ENCODE assay signal across 8 cellular contexts in genomic region chr15:48332642-48333034, GRCh38. TPM values are rescaled to one million over a fixed set of nuclear protein-coding genes. Genes with fewer than 3 reads are reported as not detected.
DNase-seq lines count a peak whose midpoint lies in the region; ATAC-seq and TF ChIP-seq lines count a peak whose summit lies in the region.

No MANE protein-coding gene starts in this region.

- no peaks in the 10 kb centered on the region for H3K9me3 ChIP-seq in CD8-positive, alpha-beta T cell (ENCODE audit: low read length)
- H3K9me3 ChIP-seq in MM.1S (replicated peaks; ENCODE audit: insufficient read depth, low read length), result no peaks in the 10 kb centered on the region
- no peaks in the 10 kb centered on the region for H3K9me3 ChIP-seq in breast epithelium
- no peaks in the 10 kb centered on the region for H3K9me3 ChIP-seq in neural cell (ENCODE audit: low read length)

- peak overlapping the region; percentile 99 for H3K4me3 Mint-ChIP-seq in CD8-positive, alpha-beta T cell

- H3F3A ChIP-seq in MM.1S (ENCODE audit: insufficient read depth, low read length) (peaks cover 19% of the 10 kb centered on the region), neural cell (ENCODE audit: insufficient read depth, low read length, poor library complexity, severe bottlenecking) (no peaks in the 10 kb centered on the region)

- H3K9me2 ChIP-seq in MM.1S (replicated peaks; ENCODE audit: insufficient read depth, low read length) (no peaks in the 10 kb centered on the region), neural cell (ENCODE audit: insufficient read depth, low read length) (no peaks in the 10 kb centered on the region)

- H3K36me3 ChIP-seq in CD8-positive, alpha-beta T cell (ENCODE audit: insufficient read depth, low read length), result peaks cover 8% of the 10 kb centered on the region
- peaks cover 9% of the 10 kb centered on the region; the same call in 1 of the 2 replicates for H3K36me3 ChIP-seq in MM.1S (replicated peaks; ENCODE audit: insufficient read depth, low read length)
- H3K36me3 ChIP-seq in breast epithelium, result peaks cover 6% of the 10 kb centered on the region
- H3K36me3 ChIP-seq in neural cell (ENCODE audit: insufficient read depth, low read length), result peaks cover 6% of the 10 kb centered on the region

- H3K4me2 ChIP-seq in MM.1S (ENCODE audit: low read depth, low read length) (peak overlapping the region; percentile 90), neural cell (ENCODE audit: low read length) (peak overlapping the region; percentile 52)

- H3K36me3 Mint-ChIP-seq in CD8-positive, alpha-beta T cell, result peaks cover 34% of the 10 kb centered on the region

- H3K4me1 Mint-ChIP-seq in CD8-positive, alpha-beta T cell (ENCODE audit: low read depth), result peaks cover 24% of the 10 kb centered on the region

- TF ChIP-seq RAD21 in neural cell (conservative IDR thresholded peaks at IDR 0.05), result no peak

- no peaks in the 10 kb centered on the region for H3K27me3 Mint-ChIP-seq in CD8-positive, alpha-beta T cell (ENCODE audit: low read depth)

- H2AFZ ChIP-seq in MM.1S (ENCODE audit: low read length) (peak overlapping the region; percentile 64), neural cell (ENCODE audit: low read depth, low read length) (no peak overlapping the region)

- ATAC-seq in CD8-positive, alpha-beta T cell, result no peak
- ATAC-seq in GM18858 (IDR thresholded peaks at IDR 0.05; ENCODE audit: unreplicated experiment) (no peak), GM19351 (IDR thresholded peaks at IDR 0.05; ENCODE audit: unreplicated experiment) (no peak), HG02763 (IDR thresholded peaks at IDR 0.05; ENCODE audit: unreplicated experiment) (no peak)

- no peaks in the 10 kb centered on the region for H3K27me3 ChIP-seq in CD8-positive, alpha-beta T cell (ENCODE audit: insufficient read depth, low read length)
- H3K27me3 ChIP-seq in MM.1S (replicated peaks; ENCODE audit: insufficient read depth, low read length), result no peaks in the 10 kb centered on the region
- H3K27me3 ChIP-seq in breast epithelium, result no peaks in the 10 kb centered on the region
- no peaks in the 10 kb centered on the region for H3K27me3 ChIP-seq in neural cell (ENCODE audit: insufficient read depth, low read depth, low read length)

- no peaks in the 10 kb centered on the region for H4K20me1 ChIP-seq in MM.1S (ENCODE audit: insufficient read depth, low read length)
- H4K20me1 ChIP-seq in neural cell (ENCODE audit: insufficient read depth), result no peaks in the 10 kb centered on the region

- peak overlapping the region; percentile 18 for H3K27ac ChIP-seq in CD8-positive, alpha-beta T cell (ENCODE audit: low read depth, low read length)
- H3K27ac ChIP-seq in MM.1S (ENCODE audit: low read length) (peak overlapping the region; percentile 83), breast epithelium (no peak overlapping the region), neural cell (ENCODE audit: low read length) (no peak overlapping the region)

- TF ChIP-seq POLR2A in breast epithelium (IDR thresholded peaks at IDR 0.05), result no peak

- H3K27ac Mint-ChIP-seq in CD8-positive, alpha-beta T cell, result peak overlapping the region; percentile 87

- H3K9ac ChIP-seq in MM.1S (ENCODE audit: low read length), result peak overlapping the region; percentile 96
- peak overlapping the region; percentile 78 for H3K9ac ChIP-seq in neural cell (ENCODE audit: low read length)

- DNase-seq in CD8-positive, alpha-beta T cell, result no peak
- DNase-seq in MM.1S, result peak; percentile 55
- no peak for DNase-seq in breast epithelium (ENCODE audit: low spot score in 2 of 2)
- no peak for DNase-seq in SIG-M5 (lab: John Stamatoyannopoulos, UW)

- H3K79me2 ChIP-seq in MM.1S (ENCODE audit: low read length) (peaks cover 48% of the 10 kb centered on the region), neural cell (replicated peaks; ENCODE audit: insufficient read depth, low read length) (peaks cover 6% of the 10 kb centered on the region)

- intact Hi-C loops in CD8-positive, alpha-beta T cell (cut with DNase I, micrococcal nuclease), result loop anchor here (2.0 to 5.0 kb wide), 5 partner anchors 480 to 1290 kb away; partner anchors contain the start of genes EID1 (in 2 of the 2), CEP152 (in 1 of the 2), DTWD1 (in 1 of the 2) and FAM227B (in 1 of the 2)
- intact Hi-C loops in breast epithelium (cut with DNase I; ENCODE audit: low total_unique reads), result no loop called here

- peaks cover 11% of the 10 kb centered on the region for H3K4me1 ChIP-seq in CD8-positive, alpha-beta T cell (ENCODE audit: insufficient read depth, low read length)
- H3K4me1 ChIP-seq in MM.1S (ENCODE audit: low read length) (peaks cover 18% of the 10 kb centered on the region), breast epithelium (peaks cover 0 to 7% of the 10 kb centered on the region in 2 donors)

- peak overlapping the region; percentile 74 for H3K4me3 ChIP-seq in CD8-positive, alpha-beta T cell (ENCODE audit: low read depth, low read length)
- H3K4me3 ChIP-seq in MM.1S (ENCODE audit: low read length) (peak overlapping the region; percentile 84), breast epithelium (peak overlapping the region; percentile 77 to 88 (median 84)), neural cell (ENCODE audit: low read length) (peak overlapping the region; percentile 91)

- CTCF ChIA-PET in CD8-positive, alpha-beta T cell (lab: Charles Lee), result interaction anchor here (0.9 to 2.3 kb wide), 2 partner anchors 20 to 25 kb away, joined by 3 to 9 read pairs; no protein-coding TSS in a partner anchor

- POLR2A ChIA-PET in CD8-positive, alpha-beta T cell (lab: Charles Lee), result interaction anchor here (0.6 kb wide), 1 partner anchor 38 kb away, joined by 3 read pairs; no protein-coding TSS in a partner anchor

- TF ChIP-seq CTCF in CD8-positive, alpha-beta T cell (IDR thresholded peaks at IDR 0.05), result no peak
- TF ChIP-seq CTCF in MM.1S (IDR thresholded peaks at IDR 0.05; ENCODE audit: low read length) (no peak), breast epithelium (IDR thresholded peaks at IDR 0.05) (no peak), neural cell (IDR thresholded peaks at IDR 0.05; ENCODE audit: poor library complexity, severe bottlenecking) (no peak)

- no peaks in the 10 kb centered on the region for H3K9me3 Mint-ChIP-seq in CD8-positive, alpha-beta T cell

- TF ChIP-seq EP300 in neural cell (conservative IDR thresholded peaks at IDR 0.05; ENCODE audit: poor library complexity, severe bottlenecking), result no peak

TF ChIP-seq in neural cell, 6 proteins besides CTCF, POLR2A, EP300 and RAD21:
- TF ChIP-seq EZH2 (IDR thresholded peaks at IDR 0.05; ENCODE audit: borderline replicate concordance, insufficient read depth, low read length, poor library complexity, severe bottlenecking), result no peak
- no peak for TF ChIP-seq TAF1 (IDR thresholded peaks at IDR 0.05; ENCODE audit: low read depth)
- no peak for TF ChIP-seq POLR2AphosphoS5 (IDR thresholded peaks at IDR 0.05)
- no peak for TF ChIP-seq MXI1 (conservative IDR thresholded peaks at IDR 0.05; ENCODE audit: poor library complexity, severe bottlenecking)
- no peak for TF ChIP-seq SMC3 (conservative IDR thresholded peaks at IDR 0.05; ENCODE audit: poor library complexity)
- TF ChIP-seq, protein P1, sequence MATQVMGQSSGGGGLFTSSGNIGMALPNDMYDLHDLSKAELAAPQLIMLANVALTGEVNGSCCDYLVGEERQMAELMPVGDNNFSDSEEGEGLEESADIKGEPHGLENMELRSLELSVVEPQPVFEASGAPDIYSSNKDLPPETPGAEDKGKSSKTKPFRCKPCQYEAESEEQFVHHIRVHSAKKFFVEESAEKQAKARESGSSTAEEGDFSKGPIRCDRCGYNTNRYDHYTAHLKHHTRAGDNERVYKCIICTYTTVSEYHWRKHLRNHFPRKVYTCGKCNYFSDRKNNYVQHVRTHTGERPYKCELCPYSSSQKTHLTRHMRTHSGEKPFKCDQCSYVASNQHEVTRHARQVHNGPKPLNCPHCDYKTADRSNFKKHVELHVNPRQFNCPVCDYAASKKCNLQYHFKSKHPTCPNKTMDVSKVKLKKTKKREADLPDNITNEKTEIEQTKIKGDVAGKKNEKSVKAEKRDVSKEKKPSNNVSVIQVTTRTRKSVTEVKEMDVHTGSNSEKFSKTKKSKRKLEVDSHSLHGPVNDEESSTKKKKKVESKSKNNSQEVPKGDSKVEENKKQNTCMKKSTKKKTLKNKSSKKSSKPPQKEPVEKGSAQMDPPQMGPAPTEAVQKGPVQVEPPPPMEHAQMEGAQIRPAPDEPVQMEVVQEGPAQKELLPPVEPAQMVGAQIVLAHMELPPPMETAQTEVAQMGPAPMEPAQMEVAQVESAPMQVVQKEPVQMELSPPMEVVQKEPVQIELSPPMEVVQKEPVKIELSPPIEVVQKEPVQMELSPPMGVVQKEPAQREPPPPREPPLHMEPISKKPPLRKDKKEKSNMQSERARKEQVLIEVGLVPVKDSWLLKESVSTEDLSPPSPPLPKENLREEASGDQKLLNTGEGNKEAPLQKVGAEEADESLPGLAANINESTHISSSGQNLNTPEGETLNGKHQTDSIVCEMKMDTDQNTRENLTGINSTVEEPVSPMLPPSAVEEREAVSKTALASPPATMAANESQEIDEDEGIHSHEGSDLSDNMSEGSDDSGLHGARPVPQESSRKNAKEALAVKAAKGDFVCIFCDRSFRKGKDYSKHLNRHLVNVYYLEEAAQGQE (IDR thresholded peaks at IDR 0.05; ENCODE audit: borderline replicate concordance), result no peak

RNA-seq across cellular contexts. Expression of gene DUT, which starts 1.4 kb away (rescaled TPM):
- 10 to 100 TPM; 40.6 to 47.3 TPM for total RNA-seq in CD8-positive, alpha-beta T cell
- 100 to 1,000 TPM; 101 to 105 (median 105) TPM for total RNA-seq in breast epithelium
- polyA plus RNA-seq in neural cell, result 198 and 263 TPM in 2 replicates
- polyA minus RNA-seq in neural cell, result 50.9 and 65.8 TPM in 2 replicates

Comparison
In these comparisons a context has a peak if more than half of its experiments do, and no peak if none do; other contexts are left out.
1. H3K27ac ChIP-seq: peak in CD8-positive, alpha-beta T cell (single experiment) and MM.1S (single experiment); none in breast epithelium (0 of 2) and neural cell (single experiment).
2. Peak in every context shown above with its lines, with median percentiles within 50 percentile points of each other: H3K4me3 ChIP-seq.